In the genomic region with DNA sequence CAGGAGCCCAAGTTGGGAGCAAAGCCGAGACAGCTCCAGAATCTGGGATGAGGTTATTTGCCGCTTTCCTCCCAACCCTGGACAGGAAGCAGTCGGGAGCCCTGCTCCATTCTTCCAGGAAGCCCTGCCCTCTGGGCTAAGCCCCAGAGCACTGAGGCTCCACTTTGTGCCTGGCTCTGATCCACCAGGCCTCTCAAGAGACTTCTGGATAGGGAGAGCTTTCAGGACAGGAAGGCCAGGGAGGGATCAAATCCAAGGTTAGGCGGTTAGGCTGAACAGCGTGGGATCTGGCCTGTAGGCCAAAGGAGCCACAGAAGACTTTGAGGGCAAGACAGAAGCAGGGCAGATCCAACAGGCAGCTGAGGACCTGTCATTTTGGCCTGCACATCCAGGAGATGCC, we compare ENCODE assay signal across 8 cellular contexts. TPM values are rescaled to one million over a fixed set of nuclear protein-coding genes. Genes with fewer than 3 reads are reported as not detected.
DNase-seq lines count a peak whose midpoint lies in the region; ATAC-seq and TF ChIP-seq lines count a peak whose summit lies in the region.

No MANE protein-coding gene starts in this region.

- H3F3A ChIP-seq in Loucy (ENCODE audit: low read depth), result no peaks in the 10 kb centered on the region

- H3K9ac ChIP-seq in Loucy (ENCODE audit: low read depth, low read length, poor library complexity, severe bottlenecking), result peak overlapping the region; percentile 72
- H3K9ac ChIP-seq in mesendoderm (ENCODE audit: low read length), result peak overlapping the region; percentile 26

- intact Hi-C loops in upper lobe of right lung (cut with DNase I), result no loop called here

- no peak overlapping the region for H4K8ac ChIP-seq in mesendoderm (ENCODE audit: low read depth, low read length)

- H3K4me1 ChIP-seq in CD4-positive, CD25-positive, alpha-beta regulatory T cell (ENCODE audit: control insufficient read depth, insufficient read depth, low read length, poor library complexity, severe bottlenecking), result peaks cover 47% of the 10 kb centered on the region
- peaks cover 41% of the 10 kb centered on the region for H3K4me1 ChIP-seq in Loucy (ENCODE audit: insufficient read depth, low read length, poor library complexity, severe bottlenecking)
- no peaks in the 10 kb centered on the region for H3K4me1 ChIP-seq in mesendoderm (ENCODE audit: control insufficient read depth, low read depth, low read length)
- H3K4me1 ChIP-seq in upper lobe of right lung, result peaks cover 60% of the 10 kb centered on the region

- no peak overlapping the region for H2BK120ac ChIP-seq in mesendoderm (ENCODE audit: low read depth, low read length)

- H3K9me2 ChIP-seq in Loucy (replicated peaks; ENCODE audit: low read depth, low read length), result no peaks in the 10 kb centered on the region

- H3K56ac ChIP-seq in mesendoderm (ENCODE audit: low read length), result no peak overlapping the region

- H3K36me3 ChIP-seq in CD4-positive, CD25-positive, alpha-beta regulatory T cell (ENCODE audit: control insufficient read depth, insufficient read depth, low read length), result no peaks in the 10 kb centered on the region
- H3K36me3 ChIP-seq in Loucy (ENCODE audit: insufficient read depth, low read length) (no peaks in the 10 kb centered on the region), mesendoderm (ENCODE audit: control insufficient read depth, insufficient read depth, low read length) (no peaks in the 10 kb centered on the region), upper lobe of right lung (no peaks in the 10 kb centered on the region)

- H3K36me3 Mint-ChIP-seq in CD4-positive, CD25-positive, alpha-beta regulatory T cell, result peaks cover 13% of the 10 kb centered on the region

- H2BK15ac ChIP-seq in mesendoderm (replicated peaks; ENCODE audit: low read depth), result no peak overlapping the region

- no peak overlapping the region for H2AFZ ChIP-seq in Loucy (ENCODE audit: low read length)

- peaks cover 4 to 54% (median 21%) of the 10 kb centered on the region in 4 donors for H3K4me1 Mint-ChIP-seq in CD4-positive, CD25-positive, alpha-beta regulatory T cell

- H4K5ac ChIP-seq in mesendoderm (ENCODE audit: low read length), result no peak overlapping the region

- WGBS in mesendoderm (ENCODE audit: extremely low coverage, insufficient coverage, low lambda C conversion rate), result no CpG with 5 or more reads among the region's 5 CpGs

- peaks cover 13% of the 10 kb centered on the region for H4K20me1 ChIP-seq in Loucy (ENCODE audit: insufficient read depth, low read length, poor library complexity, severe bottlenecking)

- ATAC-seq in CD4-positive, CD25-positive, alpha-beta regulatory T cell (ENCODE audit: low read depth in 2 of 2), result no peak
- ATAC-seq in upper lobe of right lung, result peak; percentile 31

- H3K27me3 ChIP-seq in CD4-positive, CD25-positive, alpha-beta regulatory T cell (ENCODE audit: control insufficient read depth, insufficient read depth, low read length), result no peaks in the 10 kb centered on the region
- H3K27me3 ChIP-seq in Loucy (ENCODE audit: insufficient read depth, low read length, poor library complexity, severe bottlenecking) (peaks cover 4% of the 10 kb centered on the region), mesendoderm (ENCODE audit: insufficient read depth, low read length, poor library complexity) (no peaks in the 10 kb centered on the region), upper lobe of right lung (no peaks in the 10 kb centered on the region)

- H2AK5ac ChIP-seq in mesendoderm (ENCODE audit: low read length), result no peak overlapping the region

- TF ChIP-seq CTCF in Loucy (conservative IDR thresholded peaks at IDR 0.05; ENCODE audit: low read length) (no peak), upper lobe of right lung (IDR thresholded peaks at IDR 0.05) (no peak)

- H3K4me3 ChIP-seq in CD4-positive, CD25-positive, alpha-beta regulatory T cell (ENCODE audit: low read depth, low read length), result peak overlapping the region; percentile 71
- peak overlapping the region; percentile 86 for H3K4me3 ChIP-seq in Loucy (ENCODE audit: low read length, poor library complexity, severe bottlenecking)
- H3K4me3 ChIP-seq in mesendoderm (ENCODE audit: low read length), result no peak overlapping the region
- peak overlapping the region; percentile 91 for H3K4me3 ChIP-seq in upper lobe of right lung

- no peak overlapping the region for H3K18ac ChIP-seq in mesendoderm (ENCODE audit: low read length)

- H3K27me3 Mint-ChIP-seq in CD4-positive, CD25-positive, alpha-beta regulatory T cell, result peaks cover 4% of the 10 kb centered on the region

- no peak overlapping the region for H3K4ac ChIP-seq in mesendoderm (ENCODE audit: low read depth, low read length)

- no peak overlapping the region for H2BK5ac ChIP-seq in mesendoderm (ENCODE audit: low read length)

- no peak overlapping the region for H3K23ac ChIP-seq in mesendoderm (ENCODE audit: low read length)

- H3K27ac ChIP-seq in CD4-positive, CD25-positive, alpha-beta regulatory T cell (ENCODE audit: insufficient read depth, low read length, poor library complexity, severe bottlenecking), result peak overlapping the region; percentile 66
- peak overlapping the region; percentile 65 for H3K27ac ChIP-seq in cingulate gyrus (ENCODE audit: low read depth, low read length)
- H3K27ac ChIP-seq in mesendoderm (ENCODE audit: low read depth, low read length), result no peak overlapping the region
- peak overlapping the region; percentile 80 for H3K27ac ChIP-seq in upper lobe of right lung

- H3K4me2 ChIP-seq in Loucy (ENCODE audit: low read depth, low read length, poor library complexity, severe bottlenecking) (peak overlapping the region; percentile 96), mesendoderm (ENCODE audit: low read length) (no peak overlapping the region)

- no peak for DNase-seq in CD4-positive, CD25-positive, alpha-beta regulatory T cell
- DNase-seq in mesendoderm, result no peak
- peak; percentile 85 for DNase-seq in upper lobe of right lung
- no peak for DNase-seq in activated CD4-positive, CD25-positive, alpha-beta regulatory T cell (lab: John Stamatoyannopoulos, UW)
- DNase-seq in stimulated activated CD4-positive, alpha-beta T cell treated with anti-CD3 and anti-CD28 coated beads, Interleukin-4, amount 100 ng/mL, for 1 hour, result no peak
- no peak for DNase-seq in NCI-H1694 (lab: John Stamatoyannopoulos, UW)

- no peaks in the 10 kb centered on the region for H3K9me3 ChIP-seq in CD4-positive, CD25-positive, alpha-beta regulatory T cell (ENCODE audit: control insufficient read depth in 2 of 2, low read length in 2 of 2)
- H3K9me3 ChIP-seq in Loucy (ENCODE audit: insufficient read depth, low read depth, low read length), result no peaks in the 10 kb centered on the region
- H3K9me3 ChIP-seq in upper lobe of right lung, result no peaks in the 10 kb centered on the region

- peak overlapping the region; percentile 84 to 92 (median 88) for H3K4me3 Mint-ChIP-seq in CD4-positive, CD25-positive, alpha-beta regulatory T cell

- H3K27ac Mint-ChIP-seq in CD4-positive, CD25-positive, alpha-beta regulatory T cell, result peak overlapping the region in 2 of 3 donors; percentile 69 to 85

- no peaks in the 10 kb centered on the region for H3K9me3 Mint-ChIP-seq in CD4-positive, CD25-positive, alpha-beta regulatory T cell

- H3K79me1 ChIP-seq in mesendoderm (ENCODE audit: low read length), result peaks cover 5% of the 10 kb centered on the region

- peaks cover 17% of the 10 kb centered on the region for H3K79me2 ChIP-seq in Loucy (ENCODE audit: insufficient read depth, low read length)
- H3K79me2 ChIP-seq in mesendoderm (ENCODE audit: control insufficient read depth, insufficient read depth, low read length), result peaks cover 2% of the 10 kb centered on the region

RNA-seq across cellular contexts. Expression of gene STOML1, which starts 0.8 kb away (rescaled TPM):
- total RNA-seq in CD4-positive, CD25-positive, alpha-beta regulatory T cell, result 5.9 TPM
- polyA plus RNA-seq in CD4-positive, CD25-positive, alpha-beta regulatory T cell, result 10 to 100 TPM in 2 of 4 donors, 1 to 10 TPM in 2; 8.7 to 11.4 (median 10.2) TPM
- polyA plus RNA-seq in mesendoderm (2013, experiment 1 of 2), result 1.4 TPM
- 1.5 TPM for polyA plus RNA-seq in mesendoderm (2013, experiment 2 of 2)
- 23.4 TPM for total RNA-seq in upper lobe of right lung

RNA-seq across cellular contexts. Expression of gene PML, which starts 3.3 kb away (rescaled TPM):
- total RNA-seq in CD4-positive, CD25-positive, alpha-beta regulatory T cell, result 57.6 TPM
- polyA plus RNA-seq in CD4-positive, CD25-positive, alpha-beta regulatory T cell, result 10 to 100 TPM; 13.7 to 24.0 (median 20.8) TPM
- polyA plus RNA-seq in mesendoderm (2013, experiment 1 of 2), result 20.2 TPM
- polyA plus RNA-seq in mesendoderm (2013, experiment 2 of 2), result 19.6 TPM
- total RNA-seq in upper lobe of right lung, result 82.9 TPM
